ENCODE assay signal across 8 cellular contexts in the genomic region with DNA sequence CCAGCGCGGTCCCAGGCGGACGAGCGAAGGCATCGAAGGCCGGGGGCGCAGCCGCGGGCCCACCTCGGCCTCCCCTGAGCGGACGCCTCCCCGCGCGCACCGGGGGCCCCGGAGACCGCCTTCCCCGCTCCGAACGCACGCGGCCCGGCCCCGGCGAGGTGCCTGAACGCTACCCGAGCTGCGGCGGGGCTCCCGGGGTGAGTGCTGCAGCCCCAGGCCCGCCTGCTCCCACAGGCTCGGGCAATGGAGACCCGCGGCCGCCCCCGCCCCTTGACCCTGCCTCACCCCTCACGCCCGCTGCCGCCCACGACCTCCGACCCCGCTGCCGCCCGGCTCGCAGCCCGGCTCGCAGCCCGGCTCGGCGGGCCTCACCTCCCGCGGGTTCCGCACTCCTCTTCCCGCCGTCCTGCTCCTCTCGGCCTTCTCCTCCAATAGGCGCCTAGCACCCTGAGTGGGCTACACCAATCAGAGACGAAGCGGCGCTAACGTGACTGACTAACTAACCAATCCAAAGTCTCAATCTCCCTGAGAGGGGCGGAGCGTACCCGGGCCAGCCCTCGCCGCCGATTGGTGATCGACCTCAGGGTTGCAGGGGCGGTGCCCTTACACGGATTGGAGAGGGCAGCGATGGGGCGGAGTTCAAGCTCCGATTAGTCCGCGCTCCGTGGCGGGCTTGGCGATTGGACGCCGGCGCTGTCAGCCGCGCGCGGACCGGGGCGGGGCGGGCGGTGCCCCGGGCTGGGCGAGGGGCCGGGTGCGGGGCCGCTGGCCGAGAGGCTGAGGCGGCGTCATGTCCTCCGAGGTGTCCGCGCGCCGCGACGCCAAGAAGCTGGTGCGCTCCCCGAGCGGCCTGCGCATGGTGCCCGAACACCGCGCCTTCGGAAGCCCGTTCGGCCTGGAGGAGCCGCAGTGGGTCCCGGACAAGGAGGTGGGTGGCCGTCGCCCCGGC. TPM values are rescaled to one million over a fixed set of nuclear protein-coding genes. Genes with fewer than 3 reads are reported as not detected.
DNase-seq lines count a peak whose midpoint lies in the region; TF ChIP-seq lines count a peak whose summit lies in the region.

Gene XRCC3, minus strand, starts transcription at position 400 of the 949 bp plus-strand sequence. CDS start 4,364 bp downstream, outside the sequence.
Gene ZFYVE21, plus strand, starts transcription at position 759 of the 949 bp plus-strand sequence. Its CDS starts 32 bp downstream, at position 791.

- H3K4me2 ChIP-seq in MM.1S (ENCODE audit: low read depth, low read length) (peak within 1 kb of the TSS; percentile 70; the same call in 1 of the 2 replicates), neural cell (ENCODE audit: low read length) (peak within 1 kb of the TSS; percentile 72)

- H2AFZ ChIP-seq in MM.1S (ENCODE audit: low read length), result no peak within 1 kb of the TSS
- H2AFZ ChIP-seq in neural cell (ENCODE audit: low read depth, low read length), result no peak within 1 kb of the TSS

- peak within 1 kb of the TSS; percentile 78 for H3K9ac ChIP-seq in ES-I3 (ENCODE audit: low read depth, low read length)
- peak within 1 kb of the TSS; percentile 66 for H3K9ac ChIP-seq in MM.1S (ENCODE audit: low read length)
- H3K9ac ChIP-seq in neural cell (ENCODE audit: low read length), result peak within 1 kb of the TSS; percentile 67

- no peak for TF ChIP-seq CTCF in MM.1S (IDR thresholded peaks at IDR 0.05; ENCODE audit: low read length)
- no peak for TF ChIP-seq CTCF in fibroblast of villous mesenchyme (IDR thresholded peaks at IDR 0.05; ENCODE audit: insufficient read depth, low read depth, low read length)
- TF ChIP-seq CTCF in neural cell (IDR thresholded peaks at IDR 0.05; ENCODE audit: poor library complexity, severe bottlenecking), result peak; percentile 29
- TF ChIP-seq CTCF in stomach (IDR thresholded peaks at IDR 0.05), result no peak

- DNase-seq in HAP-1 (ENCODE audit: low spot score in 2 of 2) (peak; percentile 97 to 99), MM.1S (peak; percentile 95), SIG-M5 (lab: John Stamatoyannopoulos, UW) (peak; percentile 95), activated gamma-delta T cell (lab: John Stamatoyannopoulos, UW) (peak; percentile 94), fibroblast of villous mesenchyme (ENCODE audit: low read depth) (peak; percentile 100), stomach (peak; percentile 100)

- H3K27me3 ChIP-seq in HAP-1 (ENCODE audit: low read depth) (no peaks in the 10 kb centered on the region), MM.1S (replicated peaks; ENCODE audit: insufficient read depth, low read length) (no peaks in the 10 kb centered on the region), neural cell (ENCODE audit: insufficient read depth, low read depth, low read length) (no peaks in the 10 kb centered on the region), stomach (no peaks in the 10 kb centered on the region)

- H3K9me2 ChIP-seq in MM.1S (replicated peaks; ENCODE audit: insufficient read depth, low read length) (no peaks in the 10 kb centered on the region), neural cell (ENCODE audit: insufficient read depth, low read length) (no peaks in the 10 kb centered on the region)

- H3K9me3 ChIP-seq in ES-I3 (ENCODE audit: control insufficient read depth, insufficient read depth, low read length) (no peaks in the 10 kb centered on the region), HAP-1 (no peaks in the 10 kb centered on the region), MM.1S (replicated peaks; ENCODE audit: insufficient read depth, low read length) (no peaks in the 10 kb centered on the region), neural cell (ENCODE audit: low read length) (no peaks in the 10 kb centered on the region), stomach (no peaks in the 10 kb centered on the region)

- TF ChIP-seq RAD21 in neural cell (conservative IDR thresholded peaks at IDR 0.05), result no peak

- TF ChIP-seq EP300 in neural cell (conservative IDR thresholded peaks at IDR 0.05; ENCODE audit: poor library complexity, severe bottlenecking), result no peak
- TF ChIP-seq EP300 in stomach (IDR thresholded peaks at IDR 0.05), result no peak

- TF ChIP-seq POLR2A in stomach (IDR thresholded peaks at IDR 0.05), result no peak

- H3K36me3 ChIP-seq in ES-I3 (ENCODE audit: insufficient read depth, low read length), result no peaks in the 10 kb centered on the region; the same call in 1 of the 2 replicates
- H3K36me3 ChIP-seq in HAP-1 (replicated peaks), result peaks cover 28% of the 10 kb centered on the region
- no peaks in the 10 kb centered on the region for H3K36me3 ChIP-seq in MM.1S (replicated peaks; ENCODE audit: insufficient read depth, low read length)
- H3K36me3 ChIP-seq in neural cell (ENCODE audit: insufficient read depth, low read length), result no peaks in the 10 kb centered on the region
- H3K36me3 ChIP-seq in stomach, result no peaks in the 10 kb centered on the region

- H3K4me1 ChIP-seq in ES-I3 (ENCODE audit: insufficient read depth, low read length) (peaks cover 14% of the 10 kb centered on the region), HAP-1 (peaks cover 7% of the 10 kb centered on the region), MM.1S (ENCODE audit: low read length) (no peaks in the 10 kb centered on the region), stomach (peaks cover 45 to 90% (median 82%) of the 10 kb centered on the region in 4 donors)

- peaks cover 29% of the 10 kb centered on the region for H3K79me2 ChIP-seq in MM.1S (ENCODE audit: low read length)
- peaks cover 33% of the 10 kb centered on the region for H3K79me2 ChIP-seq in neural cell (replicated peaks; ENCODE audit: insufficient read depth, low read length)

- H4K20me1 ChIP-seq in MM.1S (ENCODE audit: insufficient read depth, low read length), result no peaks in the 10 kb centered on the region
- H4K20me1 ChIP-seq in neural cell (ENCODE audit: insufficient read depth), result peaks cover 5% of the 10 kb centered on the region

- no peak within 1 kb of the TSS for H3K27ac ChIP-seq in MM.1S (ENCODE audit: low read length)
- H3K27ac ChIP-seq in neural cell (ENCODE audit: low read length), result no peak within 1 kb of the TSS
- peak within 1 kb of the TSS; percentile 64 to 94 (median 92) for H3K27ac ChIP-seq in stomach

- peak within 1 kb of the TSS; percentile 58 for H3K4me3 ChIP-seq in HAP-1
- peak within 1 kb of the TSS; percentile 59 for H3K4me3 ChIP-seq in MM.1S (ENCODE audit: low read length)
- H3K4me3 ChIP-seq in fibroblast of villous mesenchyme (ENCODE audit: low read depth, low read length), result peak within 1 kb of the TSS; percentile 73
- peak within 1 kb of the TSS; percentile 89 for H3K4me3 ChIP-seq in neural cell (ENCODE audit: low read length)
- H3K4me3 ChIP-seq in stomach, result peak within 1 kb of the TSS; percentile 75 to 95 (median 88)

- intact Hi-C loops in stomach (cut with DNase I; ENCODE audit: low total_unique reads), result no loop called here

- WGBS in stomach, 5 donors, result 0 to 1% (median 1%) methylated on average over 25 to 121 of the region's 121 CpGs

- in situ Hi-C loops in HAP-1 (cut with MboI; ENCODE audit: low sequenced_read_pairs), result no loop called here

- no peaks in the 10 kb centered on the region for H3F3A ChIP-seq in MM.1S (ENCODE audit: insufficient read depth, low read length)
- no peaks in the 10 kb centered on the region for H3F3A ChIP-seq in neural cell (ENCODE audit: insufficient read depth, low read length, poor library complexity, severe bottlenecking)

TF ChIP-seq in neural cell, 6 proteins besides CTCF, POLR2A, EP300 and RAD21:
- peak; percentile 47 for TF ChIP-seq SMC3 (conservative IDR thresholded peaks at IDR 0.05; ENCODE audit: poor library complexity)
- TF ChIP-seq, protein P1, sequence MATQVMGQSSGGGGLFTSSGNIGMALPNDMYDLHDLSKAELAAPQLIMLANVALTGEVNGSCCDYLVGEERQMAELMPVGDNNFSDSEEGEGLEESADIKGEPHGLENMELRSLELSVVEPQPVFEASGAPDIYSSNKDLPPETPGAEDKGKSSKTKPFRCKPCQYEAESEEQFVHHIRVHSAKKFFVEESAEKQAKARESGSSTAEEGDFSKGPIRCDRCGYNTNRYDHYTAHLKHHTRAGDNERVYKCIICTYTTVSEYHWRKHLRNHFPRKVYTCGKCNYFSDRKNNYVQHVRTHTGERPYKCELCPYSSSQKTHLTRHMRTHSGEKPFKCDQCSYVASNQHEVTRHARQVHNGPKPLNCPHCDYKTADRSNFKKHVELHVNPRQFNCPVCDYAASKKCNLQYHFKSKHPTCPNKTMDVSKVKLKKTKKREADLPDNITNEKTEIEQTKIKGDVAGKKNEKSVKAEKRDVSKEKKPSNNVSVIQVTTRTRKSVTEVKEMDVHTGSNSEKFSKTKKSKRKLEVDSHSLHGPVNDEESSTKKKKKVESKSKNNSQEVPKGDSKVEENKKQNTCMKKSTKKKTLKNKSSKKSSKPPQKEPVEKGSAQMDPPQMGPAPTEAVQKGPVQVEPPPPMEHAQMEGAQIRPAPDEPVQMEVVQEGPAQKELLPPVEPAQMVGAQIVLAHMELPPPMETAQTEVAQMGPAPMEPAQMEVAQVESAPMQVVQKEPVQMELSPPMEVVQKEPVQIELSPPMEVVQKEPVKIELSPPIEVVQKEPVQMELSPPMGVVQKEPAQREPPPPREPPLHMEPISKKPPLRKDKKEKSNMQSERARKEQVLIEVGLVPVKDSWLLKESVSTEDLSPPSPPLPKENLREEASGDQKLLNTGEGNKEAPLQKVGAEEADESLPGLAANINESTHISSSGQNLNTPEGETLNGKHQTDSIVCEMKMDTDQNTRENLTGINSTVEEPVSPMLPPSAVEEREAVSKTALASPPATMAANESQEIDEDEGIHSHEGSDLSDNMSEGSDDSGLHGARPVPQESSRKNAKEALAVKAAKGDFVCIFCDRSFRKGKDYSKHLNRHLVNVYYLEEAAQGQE (IDR thresholded peaks at IDR 0.05; ENCODE audit: borderline replicate concordance), result no peak
- TF ChIP-seq MXI1 (conservative IDR thresholded peaks at IDR 0.05; ENCODE audit: poor library complexity, severe bottlenecking), result peak; percentile 90
TF ChIP-seq in neural cell: peak in this region for 2.

RNA-seq across cellular contexts. Expression of gene XRCC3, which starts in this region (rescaled TPM):
- 10.0 and 11.7 TPM in 2 replicates for total RNA-seq in fibroblast of villous mesenchyme
- 14.6 and 26.7 TPM in 2 replicates for polyA plus RNA-seq in neural cell
- polyA minus RNA-seq in neural cell, result 8.0 and 11.7 TPM in 2 replicates
- 10 to 100 TPM in 2 of 5 donors, 1 to 10 TPM in 3; 2.6 to 70.1 (median 7.0) TPM for total RNA-seq in stomach
- 1 to 10 TPM; 3.5 to 6.2 (median 3.8) TPM for polyA plus RNA-seq in stomach

RNA-seq across cellular contexts. Expression of gene ZFYVE21, which starts in this region (rescaled TPM):
- total RNA-seq in fibroblast of villous mesenchyme, result 35.1 and 53.5 TPM in 2 replicates
- 99.7 and 106 TPM in 2 replicates for polyA plus RNA-seq in neural cell
- polyA minus RNA-seq in neural cell, result 38.5 and 45.0 TPM in 2 replicates
- total RNA-seq in stomach, result 100 to 1,000 TPM in 2 of 5 donors, 10 to 100 TPM in 3; 28.0 to 150 (median 64.8) TPM
- 10 to 100 TPM; 51.9 to 95.5 (median 81.0) TPM for polyA plus RNA-seq in stomach

Comparison
In these comparisons a context has a peak if more than half of its experiments do, and no peak if none do; other contexts are left out.
1. H3K27ac ChIP-seq: peak in stomach (5 of 5); none in MM.1S (single experiment) and neural cell (single experiment).
2. Peak in every context shown above with its lines, with median percentiles within 50 percentile points of each other: H3K9ac ChIP-seq, DNase-seq and H3K4me3 ChIP-seq.